Comparison of ENCODE assay signal across 11 cellular contexts in genomic region chr5:40385544-40385943, GRCh38.
DNase-seq lines count a peak whose midpoint lies in the region; ATAC-seq, FAIRE-seq and TF ChIP-seq lines count a peak whose summit lies in the region.
"Had no signal": no experiment of that assay in that cellular context is flagged by ENCODE, and none has a peak within 500 bp of the region (broad histone marks: within the 10 kb centered on the region; RNA-seq: fewer than 3 reads in every experiment).

No MANE protein-coding gene starts in this region.

- no peak for TF ChIP-seq EP300 in GM12878 (IDR thresholded peaks at IDR 0.05; ENCODE audit: borderline replicate concordance in 1 of 2, control insufficient read depth in 1 of 2, low read depth in 2 of 2, low read length in 2 of 2)

- no peak for FAIRE-seq in GM12878 (lab: Jason Lieb, UNC)

- no TSS peak for BruUV-seq in GM12878 (replicated peaks; lab: Mats Ljungman, UMichigan)

- in situ Hi-C loops in GM12878 (cut with MboI) = no loop called here

- H3K9ac ChIP-seq in GM12878 (ENCODE audit: control insufficient read depth, insufficient read depth, low read length) = no peak overlapping the region

- H3K4me3 ChIP-seq in MG63 = no peak overlapping the region
- no peak overlapping the region for H3K4me3 ChIP-seq in GM12878
- no peak overlapping the region for H3K4me3 ChIP-seq in thyroid gland (replicated peaks in 1 of 3)

- SMC1A ChIA-PET in GM12878 (lab: Charles Lee; ENCODE audit: uncharacterized antibody, unreplicated experiment) = interaction anchor here (1.6 kb wide), 1 partner anchor 8 kb away, joined by 4 read pairs; no protein-coding TSS in a partner anchor

- RAD21 ChIA-PET in GM12878 (lab: Charles Lee; ENCODE audit: unreplicated experiment) = interaction anchor here (0.5 to 2.2 kb wide), 4 partner anchors 9 to 555 kb away, joined by 3 to 5 read pairs (median 4); no protein-coding TSS in a partner anchor

- CTCF ChIA-PET in GM12878 (lab: Yijun Ruan, JAX) = interaction anchor here (1.5 to 1.7 kb wide), 2 partner anchors 52 to 300 kb away, joined by 4 read pairs; no protein-coding TSS in a partner anchor

- H3K27ac Mint-ChIP-seq in osteocyte (ENCODE audit: unreplicated experiment) = peak overlapping the region; percentile 28

- TF ChIP-seq POLR2A in GM12878 (IDR thresholded peaks at IDR 0.05; ENCODE audit: low read depth, low read length) (no peak), thyroid gland (IDR thresholded peaks at IDR 0.05) (no peak)

- H3K36me3 ChIP-seq in MG63 (no peaks in the 10 kb centered on the region), GM12878 (ENCODE audit: control insufficient read depth in 2 of 2, insufficient read depth in 2 of 2, low read length in 1 of 2) (no peaks in the 10 kb centered on the region), thyroid gland (no peaks in the 10 kb centered on the region)

- ATAC-seq in GM12878 = no peak; the same call in 1 of the 3 replicates

- H3K27me3 ChIP-seq in MG63 (no peaks in the 10 kb centered on the region), GM12878 (replicated peaks in 1 of 2; ENCODE audit: control insufficient read depth in 2 of 2, insufficient read depth in 2 of 2, low read length in 1 of 2) (no peaks in the 10 kb centered on the region), thyroid gland (no peaks in the 10 kb centered on the region)

- H4K20me1 ChIP-seq in GM12878 (ENCODE audit: control insufficient read depth, insufficient read depth) = no peaks in the 10 kb centered on the region

- H3K4me1 Mint-ChIP-seq in osteocyte (ENCODE audit: unreplicated experiment) = peaks cover 49% of the 10 kb centered on the region

- no peak for TF ChIP-seq CTCF in GM12878 (IDR thresholded peaks at IDR 0.05 in 2 of 3, conservative IDR thresholded peaks at IDR 0.05 in 1 of 3; ENCODE audit: control insufficient read depth in 2 of 3, extremely low read depth in 1 of 3, insufficient read depth in 1 of 3, low read depth in 3 of 3, low read length in 3 of 3)
- no peak for TF ChIP-seq CTCF in osteocyte (IDR thresholded peaks at IDR 0.05)
- TF ChIP-seq CTCF in thyroid gland (IDR thresholded peaks at IDR 0.05) = no peak

- H3K27me3 Mint-ChIP-seq in osteocyte (ENCODE audit: unreplicated experiment) = no peaks in the 10 kb centered on the region

- DNase-seq in DMS53 (lab: John Stamatoyannopoulos, UW) (peak; percentile 34), DMS53 treated with DMSO at 0.1 percent for 48 hours (lab: John Stamatoyannopoulos, UW; ENCODE audit: unreplicated experiment) (no peak), MG63 (peak; percentile 62), GM12878 (ENCODE audit: low read depth, low spot score) (no peak), osteocyte (ENCODE audit: extremely low spot score, unreplicated experiment) (no peak), thyroid gland (no peak), NAMALWA (ENCODE audit: low spot score) (no peak), COLO829 (ENCODE audit: low spot score) (no peak)
- DNase-seq: activated CD4-positive, CD25-positive, alpha-beta regulatory T cell treated with anti-CD3 and anti-CD28 coated beads, Interleukin-2, amount 50 U/mL, for 72 hours; NCI-H187 treated with DMSO at 0.1 percent for 48 hours had no signal

- intact Hi-C loops in GM12878 (cut with micrococcal nuclease; ENCODE audit: unreplicated experiment) = loop anchor here (5.0 kb wide), 1 partner anchor 297 kb away; no protein-coding TSS in a partner anchor
- intact Hi-C loops in thyroid gland (cut with DNase I) = no loop called here

- POLR2A ChIA-PET in GM12878 (lab: Charles Lee) = no interaction called here

- H3K9me3 Mint-ChIP-seq in osteocyte (ENCODE audit: unreplicated experiment) = no peaks in the 10 kb centered on the region

- H3K9me3 ChIP-seq in MG63 = peaks cover 3% of the 10 kb centered on the region; the same call in 1 of the 2 replicates
- H3K9me3 ChIP-seq in GM12878 (replicated peaks; ENCODE audit: control insufficient read depth, insufficient read depth, low read length) = no peaks in the 10 kb centered on the region
- no peaks in the 10 kb centered on the region for H3K9me3 ChIP-seq in thyroid gland

- H3K36me3 Mint-ChIP-seq in osteocyte (ENCODE audit: unreplicated experiment) = no peaks in the 10 kb centered on the region

- H3K4me1 ChIP-seq in GM12878 (ENCODE audit: control insufficient read depth, insufficient read depth, low read length) = peaks cover 26% of the 10 kb centered on the region
- no peaks in the 10 kb centered on the region for H3K4me1 ChIP-seq in thyroid gland

- no peak overlapping the region for H3K4me3 Mint-ChIP-seq in osteocyte (ENCODE audit: unreplicated experiment)

- H2AFZ ChIP-seq in GM12878 (ENCODE audit: control insufficient read depth, low read depth, low read length) = no peak overlapping the region

- H3K4me2 ChIP-seq in GM12878 (ENCODE audit: control insufficient read depth, insufficient read depth) = peak overlapping the region; percentile 50; the same call in 1 of the 2 replicates

- TF ChIP-seq RAD21 in GM12878 (IDR thresholded peaks at IDR 0.05; ENCODE audit: insufficient read depth, low read depth, low read length) = no peak

- H3K79me2 ChIP-seq in GM12878 (ENCODE audit: control insufficient read depth, insufficient read depth, low read length) = no peaks in the 10 kb centered on the region

- no peak overlapping the region for H3K27ac ChIP-seq in GM12878 (ENCODE audit: control insufficient read depth, insufficient read depth)
- H3K27ac ChIP-seq in thyroid gland = no peak overlapping the region
- H3K27ac ChIP-seq: 22Rv1 had no signal

TF ChIP-seq in GM12878, 131 proteins besides CTCF, POLR2A, EP300 and RAD21:
- TF ChIP-seq KAT2A (conservative IDR thresholded peaks at IDR 0.05; ENCODE audit: control insufficient read depth, low read depth, low read length) (no peak), MEF2B (IDR thresholded peaks at IDR 0.05; ENCODE audit: partially characterized antibody, poor library complexity, severe bottlenecking) (no peak), SMARCA5 (IDR thresholded peaks at IDR 0.05) (no peak), RAD51 (IDR thresholded peaks at IDR 0.05) (no peak), ESRRA (IDR thresholded peaks at IDR 0.05; ENCODE audit: low read length) (no peak), SIN3A (IDR thresholded peaks at IDR 0.05; ENCODE audit: low read depth, low read length) (no peak), IRF4 (IDR thresholded peaks at IDR 0.05; ENCODE audit: low read depth, low read length) (no peak), BMI1 (IDR thresholded peaks at IDR 0.05; ENCODE audit: borderline replicate concordance) (no peak), BRCA1 (IDR thresholded peaks at IDR 0.05; ENCODE audit: low read depth, low read length) (no peak), ZBTB40 (IDR thresholded peaks at IDR 0.05; ENCODE audit: borderline replicate concordance) (no peak), E2F8 (IDR thresholded peaks at IDR 0.05; ENCODE audit: low read depth, partially characterized antibody) (no peak), FOS (IDR thresholded peaks at IDR 0.05; ENCODE audit: borderline replicate concordance, extremely low read depth, insufficient read length) (no peak), FOXM1 (IDR thresholded peaks at IDR 0.05; ENCODE audit: low read depth, low read length) (no peak)
TF ChIP-seq in GM12878: peak in this region for 0.

Comparison
In these comparisons a context has a peak if more than half of its experiments do, and no peak if none do; other contexts are left out.
1. DNase-seq: peak in DMS53 (single experiment) and MG63 (single experiment); none in DMS53 treated with DMSO at 0.1 percent for 48 hours (single experiment), GM12878 (single experiment), osteocyte (single experiment), thyroid gland (0 of 2), NAMALWA (single experiment) and COLO829 (single experiment).